19 cellular contexts compared by ENCODE assay signal in genomic region chr6:131999545-132000146, GRCh38. TPM values are rescaled to one million over a fixed set of nuclear protein-coding genes. Genes with fewer than 3 reads are reported as not detected.
DNase-seq lines count a peak whose midpoint lies in the region; ATAC-seq and TF ChIP-seq lines count a peak whose summit lies in the region.
"Had no signal": no experiment of that assay in that cellular context is flagged by ENCODE, and none has a peak within 500 bp of the region (broad histone marks: within the 10 kb centered on the region; RNA-seq: fewer than 3 reads in every experiment).

No MANE protein-coding gene starts in this region.

- 72% methylated on average over 4 of the region's 4 CpGs for WGBS in hepatocyte (ENCODE audit: low lambda C conversion rate, missing lambda C conversion rate)
- WGBS in SK-N-SH (ENCODE audit: low lambda C conversion rate), result 67% methylated on average over 4 of the region's 4 CpGs

- POLR2A ChIA-PET in SK-N-SH (lab: Yijun Ruan, JAX), result no interaction called here

- H3K4me2 ChIP-seq in hepatocyte (no peak overlapping the region), SK-N-SH (no peak overlapping the region)

- no peaks in the 10 kb centered on the region for H3K27me3 ChIP-seq in hepatocyte
- H3K27me3 ChIP-seq in tibial artery, result no peaks in the 10 kb centered on the region
- H3K27me3 ChIP-seq in SK-N-SH (ENCODE audit: insufficient read depth), result no peaks in the 10 kb centered on the region
- H3K27me3 ChIP-seq: testis had no signal

- H3K4me3 ChIP-seq in hepatocyte (no peak overlapping the region), tibial artery (no peak overlapping the region), SK-N-SH (ENCODE audit: low read depth in 2 of 2, low read length in 1 of 2) (no peak overlapping the region)
- H3K4me3 ChIP-seq: prostate gland, testis had no signal

- peaks cover 21% of the 10 kb centered on the region for H3F3A ChIP-seq in SK-N-SH (replicated peaks; ENCODE audit: insufficient read depth)

- peak; percentile 61 for DNase-seq in MV-4-11 (lab: John Stamatoyannopoulos, UW)
- DNase-seq in hepatocyte (ENCODE audit: low spot score), result no peak
- DNase-seq in tibial artery, result no peak
- no peak for DNase-seq in NCI-H774 (lab: John Stamatoyannopoulos, UW)
- DNase-seq in posterior vena cava (ENCODE audit: low spot score), result no peak
- DNase-seq in SK-N-SH, result no peak
- DNase-seq: activated CD8-positive, alpha-beta memory T cell treated with anti-CD3 and anti-CD28 coated beads, Interleukin-2, amount 50 U/mL, for 48 hours; activated naive CD4-positive, alpha-beta T cell treated with Interleukin-2 at 50 U/mL for 16 hours; DMS79; KG1; NCI-H1417 treated with DMSO at 0.1 percent for 48 hours; NCI-H345; Right ventricle myocardium superior; T-helper 17 cell; testis had no signal

- H3K4me1 ChIP-seq in hepatocyte (ENCODE audit: insufficient read depth) (peaks cover 16% of the 10 kb centered on the region), tibial artery (peaks cover 0 to 23% (median 6%) of the 10 kb centered on the region in 4 donors), SK-N-SH (ENCODE audit: control insufficient read depth in 1 of 2, insufficient read depth in 2 of 2, low read depth in 1 of 2, low read length in 1 of 2) (peaks cover 0 to 7% of the 10 kb centered on the region in 2 experiments; a peak in 1 of 4 replicates)
- H3K4me1 ChIP-seq: prostate gland, testis had no signal

- CTCF ChIA-PET in SK-N-SH (lab: Yijun Ruan, JAX), result interaction anchor here (0.5 kb wide), 1 partner anchor 299 kb away, joined by 3 read pairs; no protein-coding TSS in a partner anchor

- no peaks in the 10 kb centered on the region for H3K9me3 ChIP-seq in hepatocyte (ENCODE audit: low read depth)
- H3K9me3 ChIP-seq in tibial artery, result peaks cover 0 to 7% (median 0%) of the 10 kb centered on the region in 3 donors
- H3K9me3 ChIP-seq in SK-N-SH, result no peaks in the 10 kb centered on the region
- H3K9me3 ChIP-seq: prostate gland, testis had no signal

- H3K36me3 ChIP-seq in hepatocyte (replicated peaks; ENCODE audit: insufficient read depth, low read depth) (no peaks in the 10 kb centered on the region), tibial artery (no peaks in the 10 kb centered on the region), SK-N-SH (replicated peaks in 1 of 2; ENCODE audit: control insufficient read depth in 1 of 2, insufficient read depth in 2 of 2, low read length in 1 of 2) (no peaks in the 10 kb centered on the region)
- H3K36me3 ChIP-seq: prostate gland had no signal

- peak; percentile 66 for ATAC-seq in GM21367 (IDR thresholded peaks at IDR 0.05; ENCODE audit: unreplicated experiment)
- ATAC-seq: T-helper 17 cell had no signal

- no peak overlapping the region for H3K9ac ChIP-seq in SK-N-SH

- TF ChIP-seq EP300 in SK-N-SH (IDR thresholded peaks at IDR 0.05; ENCODE audit: borderline replicate concordance in 1 of 2, low read depth in 1 of 2, low read length in 1 of 2), result no peak

- TF ChIP-seq CTCF in hepatocyte (IDR thresholded peaks at IDR 0.05; ENCODE audit: poor library complexity) (no peak), tibial artery (IDR thresholded peaks at IDR 0.05) (no peak), SK-N-SH (IDR thresholded peaks at IDR 0.05) (no peak)

- H3K79me2 ChIP-seq in hepatocyte (no peaks in the 10 kb centered on the region), SK-N-SH (ENCODE audit: insufficient read depth) (no peaks in the 10 kb centered on the region)

- peak overlapping the region; percentile 79 for H3K27ac ChIP-seq in hepatocyte
- peak overlapping the region; percentile 49 to 67 for H3K27ac ChIP-seq in tibial artery
- H3K27ac ChIP-seq in SK-N-SH (ENCODE audit: low read depth in 2 of 2, low read length in 1 of 2), result peak overlapping the region in 1 of 2 experiments; percentile 96; a peak in 1 of 4 replicates
- H3K27ac ChIP-seq: C4-2B, HL-60, prostate gland, testis had no signal

- intact Hi-C loops in tibial artery (cut with DNase I; ENCODE audit: low total_unique reads) (no loop called here), posterior vena cava (cut with DNase I) (no loop called here)

- TF ChIP-seq RAD21 in SK-N-SH (IDR thresholded peaks at IDR 0.05; ENCODE audit: low read length), result no peak

- H2AFZ ChIP-seq in hepatocyte (no peak overlapping the region), SK-N-SH (ENCODE audit: low read depth) (no peak overlapping the region)

- H3K9me2 ChIP-seq in hepatocyte (replicated peaks; ENCODE audit: insufficient read depth) (no peaks in the 10 kb centered on the region), SK-N-SH (no peaks in the 10 kb centered on the region)

- H4K20me1 ChIP-seq in hepatocyte (ENCODE audit: insufficient read depth, poor library complexity, severe bottlenecking), result no peaks in the 10 kb centered on the region
- H4K20me1 ChIP-seq in SK-N-SH (ENCODE audit: insufficient read depth), result no peaks in the 10 kb centered on the region

TF ChIP-seq in SK-N-SH, 30 proteins besides CTCF, POLR2A, EP300 and RAD21:
- TF ChIP-seq JUND (IDR thresholded peaks at IDR 0.05), result no peak
- no peak for TF ChIP-seq MAX (IDR thresholded peaks at IDR 0.05; ENCODE audit: low read depth)
- TF ChIP-seq PBX3 (IDR thresholded peaks at IDR 0.05), result no peak
- TF ChIP-seq USF1 (IDR thresholded peaks at IDR 0.05; ENCODE audit: borderline replicate concordance, low read depth), result no peak
- TF ChIP-seq TCF12 (IDR thresholded peaks at IDR 0.05), result no peak
- TF ChIP-seq TEAD4 (IDR thresholded peaks at IDR 0.05; ENCODE audit: borderline replicate concordance, insufficient read depth), result no peak
- no peak for TF ChIP-seq POLR2AphosphoS5 (IDR thresholded peaks at IDR 0.05; ENCODE audit: low read depth, low read length)

RNA-seq across cellular contexts. Expression of gene CCN2, which starts 48.5 kb away (rescaled TPM):
- total RNA-seq in hepatocyte, result 116 and 147 TPM in 2 replicates
- polyA plus RNA-seq in hepatocyte, result 296 and 300 TPM in 2 replicates
- 100 to 1,000 TPM; 357 to 408 TPM for total RNA-seq in posterior vena cava
- 486 and 709 TPM in 2 replicates for polyA plus RNA-seq in SK-N-SH (2012; rRNA removed)
- polyA plus RNA-seq in SK-N-SH (2012; cell fraction: cytosol; rRNA removed), result 749 and 798 TPM in 2 replicates
- 877 and 1,310 TPM in 2 replicates for polyA plus RNA-seq in SK-N-SH (2012; cell fraction: nucleus; rRNA removed)
